ENCODE assay signal across 14 cellular contexts in the genomic region with DNA sequence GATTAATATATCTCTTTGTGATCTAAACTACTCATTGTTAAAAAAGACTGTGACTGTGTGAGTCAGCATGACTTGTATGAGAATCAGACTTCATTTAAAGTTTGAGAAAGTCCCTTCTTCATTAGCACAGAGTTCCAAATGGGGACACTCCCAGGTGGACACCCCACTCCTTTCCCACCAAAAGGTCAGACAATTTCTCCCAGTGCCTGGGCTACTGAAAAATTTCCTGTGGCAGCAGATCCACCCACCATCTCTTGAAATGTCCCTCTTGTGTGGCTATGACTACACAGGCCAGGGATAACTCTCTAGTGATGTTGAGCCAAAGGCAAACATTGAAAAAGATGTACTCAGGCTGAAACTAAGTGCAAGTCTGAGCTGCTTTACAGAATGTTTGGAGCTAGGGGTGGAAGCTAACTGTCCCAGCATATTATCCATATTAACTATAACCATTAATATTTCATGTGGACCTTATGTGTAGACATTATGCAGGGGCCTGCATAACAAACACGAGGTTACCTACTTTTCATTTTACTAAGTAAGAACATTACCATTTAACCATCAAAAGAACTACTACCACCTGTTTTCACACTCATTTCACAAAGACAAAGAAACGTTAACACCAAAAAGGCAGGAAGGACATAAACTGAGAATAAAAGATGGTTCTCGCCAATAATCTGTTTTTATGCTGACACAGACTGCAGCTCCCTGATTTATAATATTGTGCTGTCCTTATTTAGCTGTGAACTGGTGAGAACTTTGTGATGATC. TPM values are rescaled to one million over a fixed set of nuclear protein-coding genes. Genes with fewer than 3 reads are reported as not detected.
A peak's percentile ranks its signal among the peaks of the same experiment; 100 is the strongest.
DNase-seq lines count a peak whose midpoint lies in the region; ATAC-seq lines count a peak whose summit lies in the region.
"Had no signal": no experiment of that assay in that cellular context is flagged by ENCODE, and none has a peak within 500 bp of the region (broad histone marks: within the 10 kb centered on the region; RNA-seq: fewer than 3 reads in every experiment).

No MANE protein-coding gene starts in this region.

- H3K9me3 Mint-ChIP-seq in activated T-cell treated with anti-CD3 and anti-CD28 coated beads, Interleukin-2, amount 50 U/mL, for 72 hours, result no peaks in the 10 kb centered on the region

- H3K36me3 Mint-ChIP-seq in activated T-cell treated with anti-CD3 and anti-CD28 coated beads, Interleukin-2, amount 50 U/mL, for 72 hours (ENCODE audit: insufficient read depth in 2 of 2), result no peaks in the 10 kb centered on the region

- H3K4me3 Mint-ChIP-seq in activated T-cell treated with anti-CD3 and anti-CD28 coated beads, Interleukin-2, amount 50 U/mL, for 72 hours, result peak overlapping the region in 1 of 2 donors; percentile 5

- no peak overlapping the region for H2AFZ ChIP-seq in ACC112 (ENCODE audit: low read length, unreplicated experiment)

- ATAC-seq in GM18861 (IDR thresholded peaks at IDR 0.05; ENCODE audit: unreplicated experiment) (peak; percentile 35), HG02798 (IDR thresholded peaks at IDR 0.05; ENCODE audit: poor library complexity, unreplicated experiment) (peak; percentile 67)
- ATAC-seq in activated T-cell treated with anti-CD3 and anti-CD28 coated beads, Interleukin-2, amount 50 U/mL, for 72 hours (replicated peaks in 1 of 2), result peak; percentile 72 to 79
- ATAC-seq: heart left ventricle had no signal

- no peaks in the 10 kb centered on the region for H3K27me3 Mint-ChIP-seq in activated T-cell treated with anti-CD3 and anti-CD28 coated beads, Interleukin-2, amount 50 U/mL, for 72 hours (ENCODE audit: low read depth)

- peak overlapping the region; percentile 25; the same call in 1 of the 2 replicates for H3K27ac ChIP-seq in ACC112 (ENCODE audit: low read depth, low read length)
- H3K27ac ChIP-seq: colonic mucosa, heart left ventricle had no signal

- peaks cover 8% of the 10 kb centered on the region for H3K4me1 ChIP-seq in ACC112 (ENCODE audit: control insufficient read depth, insufficient read depth, low read length, unreplicated experiment)
- H3K4me1 ChIP-seq: colonic mucosa had no signal

- DNase-seq in activated T-cell treated with anti-CD3 and anti-CD28 coated beads, Interleukin-2, amount 50 U/mL, for 72 hours, result no peak
- DNase-seq in anterior cingulate cortex (lab: John Stamatoyannopoulos, UW) (no peak), activated gamma-delta T cell treated with Interleukin-2 at 50 U/mL for 16 hours (no peak), COLO829 (ENCODE audit: low spot score) (no peak), GM19240 (ENCODE audit: insufficient read length, low spot score) (no peak)
- DNase-seq: colonic mucosa, heart left ventricle, KBM-7, NCI-H510A treated with DMSO at 0.1 percent for 48 hours, retina had no signal

- H3K4me1 Mint-ChIP-seq in activated T-cell treated with anti-CD3 and anti-CD28 coated beads, Interleukin-2, amount 50 U/mL, for 72 hours (ENCODE audit: low read depth), result peaks cover 36% of the 10 kb centered on the region

- no peaks in the 10 kb centered on the region for H3K36me3 ChIP-seq in ACC112 (ENCODE audit: insufficient read depth, low read length)
- H3K36me3 ChIP-seq: colonic mucosa, heart left ventricle had no signal

- no peak overlapping the region for H3K27ac Mint-ChIP-seq in activated T-cell treated with anti-CD3 and anti-CD28 coated beads, Interleukin-2, amount 50 U/mL, for 72 hours

- no peak overlapping the region for H3K4me3 ChIP-seq in ACC112 (ENCODE audit: low read depth, low read length)
- H3K4me3 ChIP-seq: colonic mucosa, heart left ventricle had no signal

- no peaks in the 10 kb centered on the region for H3K79me2 ChIP-seq in ACC112 (ENCODE audit: control insufficient read depth, insufficient read depth, low read length, unreplicated experiment)

- H3K27me3 ChIP-seq in ACC112 (ENCODE audit: insufficient read depth, low read length), result no peaks in the 10 kb centered on the region
- H3K27me3 ChIP-seq: colonic mucosa, heart left ventricle had no signal

RNA-seq across cellular contexts. Expression of a gene that starts 44.8 kb away (rescaled TPM):
- total RNA-seq in activated T-cell treated with anti-CD3 and anti-CD28 coated beads, Interleukin-2, amount 50 U/mL, for 72 hours, result not detected
- total RNA-seq: colonic mucosa, H4, heart left ventricle had no signal

RNA-seq across cellular contexts. Expression of a gene that starts 49.8 kb away (rescaled TPM):
- total RNA-seq in activated T-cell treated with anti-CD3 and anti-CD28 coated beads, Interleukin-2, amount 50 U/mL, for 72 hours, result not detected
